In the genomic region with DNA sequence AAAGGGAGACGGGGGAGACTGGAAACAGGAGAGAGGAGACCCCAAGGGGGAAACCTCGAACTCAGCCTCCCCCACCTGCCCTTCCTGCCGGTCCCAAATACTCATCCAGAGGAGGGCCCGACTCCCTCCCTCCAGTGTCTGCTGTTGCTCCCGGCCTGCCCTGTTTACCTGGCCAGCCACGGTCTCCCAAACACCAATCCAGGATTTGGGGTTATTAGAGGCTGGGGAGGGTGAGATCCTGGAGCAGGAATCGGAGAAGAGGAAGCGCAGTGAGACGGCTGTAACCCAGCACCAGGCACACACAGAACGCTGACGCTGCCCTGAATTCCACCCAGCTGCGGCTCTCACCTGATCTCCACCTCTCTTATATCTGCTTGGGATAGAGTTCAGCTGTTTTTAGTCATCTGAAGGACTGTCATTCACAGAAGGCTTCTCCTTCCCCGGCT, we compare ENCODE assay signal across 8 cellular contexts.
DNase-seq lines count a peak whose midpoint lies in the region; ATAC-seq and TF ChIP-seq lines count a peak whose summit lies in the region.

No MANE protein-coding gene starts in this region.

- H3K27ac Mint-ChIP-seq in activated naive CD8-positive, alpha-beta T cell treated with anti-CD3 and anti-CD28 coated beads, Interleukin-2, amount 10 ng/mL, durations not matched to agents 7 days and 5 days: peak overlapping the region; percentile 88

- POLR2A ChIA-PET in activated naive CD8-positive, alpha-beta T cell treated with anti-CD3 and anti-CD28 coated beads, Interleukin-2, amount 10 ng/mL, durations not matched to agents 7 days and 5 days (lab: Charles Lee): interaction anchor here (0.7 to 1.6 kb wide), 3 partner anchors 69 to 252 kb away, joined by 3 to 6 read pairs (median 3); no protein-coding TSS in a partner anchor

- H3K27me3 ChIP-seq in ACC112 (ENCODE audit: insufficient read depth, low read length) (no peaks in the 10 kb centered on the region), HL-60 (ENCODE audit: insufficient read depth, poor library complexity, severe bottlenecking) (no peaks in the 10 kb centered on the region), mesendoderm (ENCODE audit: insufficient read depth, low read length, poor library complexity) (no peaks in the 10 kb centered on the region), brain microvascular endothelial cell (replicated peaks) (no peaks in the 10 kb centered on the region)

- H3K4ac ChIP-seq in mesendoderm (ENCODE audit: low read depth, low read length): no peak overlapping the region

- H3K18ac ChIP-seq in mesendoderm (ENCODE audit: low read length): no peak overlapping the region

- no CpG with 5 or more reads among the region's 13 CpGs for WGBS in mesendoderm (ENCODE audit: extremely low coverage, insufficient coverage, low lambda C conversion rate)

- H3K36me3 ChIP-seq in ACC112 (ENCODE audit: insufficient read depth, low read length): no peaks in the 10 kb centered on the region
- H3K36me3 ChIP-seq in mesendoderm (ENCODE audit: control insufficient read depth, insufficient read depth, low read length): no peaks in the 10 kb centered on the region
- H3K36me3 ChIP-seq in brain microvascular endothelial cell (replicated peaks): no peaks in the 10 kb centered on the region

- no peak overlapping the region for H2BK5ac ChIP-seq in mesendoderm (ENCODE audit: low read length)

- DNase-seq in HL-60 (ENCODE audit: low read depth in 1 of 2, low spot score in 1 of 2) (no peak), mesendoderm (peak; percentile 14), NCI-H748 treated with DMSO at 0.1 percent for 48 hours (lab: John Stamatoyannopoulos, UW) (no peak), NCI-H82 (lab: John Stamatoyannopoulos, UW) (no peak), brain microvascular endothelial cell (no peak)
- DNase-seq in activated naive CD8-positive, alpha-beta T cell treated with anti-CD3 and anti-CD28 coated beads, Interleukin-2, amount 10 ng/mL, durations not matched to agents 7 days and 5 days: no peak

- H3K4me3 Mint-ChIP-seq in activated naive CD8-positive, alpha-beta T cell treated with anti-CD3 and anti-CD28 coated beads, Interleukin-2, amount 10 ng/mL, durations not matched to agents 7 days and 5 days: peak overlapping the region; percentile 90

- no peaks in the 10 kb centered on the region for H3K27me3 Mint-ChIP-seq in activated naive CD8-positive, alpha-beta T cell treated with anti-CD3 and anti-CD28 coated beads, Interleukin-2, amount 10 ng/mL, durations not matched to agents 7 days and 5 days

- H3K4me1 Mint-ChIP-seq in activated naive CD8-positive, alpha-beta T cell treated with anti-CD3 and anti-CD28 coated beads, Interleukin-2, amount 10 ng/mL, durations not matched to agents 7 days and 5 days: peaks cover 18% of the 10 kb centered on the region

- no peak overlapping the region for H2BK15ac ChIP-seq in mesendoderm (replicated peaks; ENCODE audit: low read depth)

- peak; percentile 19 for ATAC-seq in activated naive CD8-positive, alpha-beta T cell treated with anti-CD3 and anti-CD28 coated beads, Interleukin-2, amount 10 ng/mL, durations not matched to agents 7 days and 5 days (ENCODE audit: low read depth)
- no peak for ATAC-seq in HG02885 (IDR thresholded peaks at IDR 0.05; ENCODE audit: poor library complexity, unreplicated experiment)

- no peaks in the 10 kb centered on the region for H3K79me1 ChIP-seq in mesendoderm (ENCODE audit: low read length)

- no peak overlapping the region for H2AK5ac ChIP-seq in mesendoderm (ENCODE audit: low read length)

- no peak overlapping the region for H3K23ac ChIP-seq in mesendoderm (ENCODE audit: low read length)

- no peak overlapping the region for H4K5ac ChIP-seq in mesendoderm (ENCODE audit: low read length)

- H3K56ac ChIP-seq in mesendoderm (ENCODE audit: low read length): peak overlapping the region; percentile 54

- no peak overlapping the region for H3K4me3 ChIP-seq in ACC112 (ENCODE audit: low read depth, low read length)
- H3K4me3 ChIP-seq in HL-60 (replicated peaks; ENCODE audit: insufficient read depth, low read length): peak overlapping the region; percentile 23
- H3K4me3 ChIP-seq in mesendoderm (ENCODE audit: low read length): no peak overlapping the region
- H3K4me3 ChIP-seq in brain microvascular endothelial cell (ENCODE audit: low read depth, low read length): no peak overlapping the region

- H3K79me2 ChIP-seq in ACC112 (ENCODE audit: control insufficient read depth, insufficient read depth, low read length, unreplicated experiment): no peaks in the 10 kb centered on the region
- no peaks in the 10 kb centered on the region for H3K79me2 ChIP-seq in mesendoderm (ENCODE audit: control insufficient read depth, insufficient read depth, low read length)

- TF ChIP-seq CTCF in HL-60 (IDR thresholded peaks at IDR 0.05; ENCODE audit: insufficient read depth, low read length): no peak
- no peak for TF ChIP-seq CTCF in brain microvascular endothelial cell (IDR thresholded peaks at IDR 0.05; ENCODE audit: low read depth, low read length, missing control alignments)

- peak overlapping the region; percentile 45 for H3K4me2 ChIP-seq in mesendoderm (ENCODE audit: low read length)

- H3K27ac ChIP-seq in ACC112 (ENCODE audit: low read depth, low read length) (peak overlapping the region; percentile 70), HL-60 (replicated peaks) (no peak overlapping the region), mesendoderm (ENCODE audit: low read depth, low read length) (no peak overlapping the region), brain microvascular endothelial cell (no peak overlapping the region)

- H3K4me1 ChIP-seq in ACC112 (ENCODE audit: control insufficient read depth, insufficient read depth, low read length, unreplicated experiment) (peaks cover 39% of the 10 kb centered on the region), mesendoderm (ENCODE audit: control insufficient read depth, low read depth, low read length) (no peaks in the 10 kb centered on the region)

- in situ Hi-C loops in brain microvascular endothelial cell (cut with HindIII; ENCODE audit: low pct_ligation_motif_present, low sequenced_read_pairs): no loop called here

- peak overlapping the region; percentile 29 for H3K9ac ChIP-seq in mesendoderm (ENCODE audit: low read length)

- H2AFZ ChIP-seq in ACC112 (ENCODE audit: low read length, unreplicated experiment): no peak overlapping the region

- H3K9me3 Mint-ChIP-seq in activated naive CD8-positive, alpha-beta T cell treated with anti-CD3 and anti-CD28 coated beads, Interleukin-2, amount 10 ng/mL, durations not matched to agents 7 days and 5 days: no peaks in the 10 kb centered on the region

- peaks cover 2% of the 10 kb centered on the region for H3K36me3 Mint-ChIP-seq in activated naive CD8-positive, alpha-beta T cell treated with anti-CD3 and anti-CD28 coated beads, Interleukin-2, amount 10 ng/mL, durations not matched to agents 7 days and 5 days

- no peak overlapping the region for H2BK120ac ChIP-seq in mesendoderm (ENCODE audit: low read depth, low read length)

- no peak overlapping the region for H4K8ac ChIP-seq in mesendoderm (ENCODE audit: low read depth, low read length)
